In genomic region chr2:61254536-61254935, GRCh38 we compare ENCODE assay signal across 26 cellular contexts.
"Had no signal": no experiment of that assay in that cellular context is flagged by ENCODE, and none has a peak within 500 bp of the region (broad histone marks: within the 10 kb centered on the region; RNA-seq: fewer than 3 reads in every experiment).

No MANE protein-coding gene starts in this region.

- H3K27me3 ChIP-seq: adrenal gland, ascending aorta, brain microvascular endothelial cell, dorsolateral prefrontal cortex, esophagus muscularis mucosa, gastrocnemius medialis, neural progenitor cell, upper lobe of left lung had no signal

- H3K4me2 ChIP-seq: neural progenitor cell had no signal

- H3K27ac Mint-ChIP-seq: activated CD4-positive, alpha-beta memory T cell treated with anti-CD3 and anti-CD28 coated beads, Interleukin-2, amount 10 ng/mL, durations not matched to agents 7 days and 5 days; activated CD4-positive, alpha-beta T cell treated with anti-CD3 and anti-CD28 coated beads, Interleukin-2, amount 10 ng/mL, durations not matched to agents 24 days and 14 days; activated naive CD4-positive, alpha-beta T cell treated with anti-CD3 and anti-CD28 coated beads, Interleukin-2, amount 10 ng/mL, durations not matched to agents 7 days and 5 days; activated T-helper 2 cell treated with anti-CD3 and anti-CD28 coated beads, Interferon-gamma antibody, Interleukin-2, Interleukin-4, amounts not matched to agents 10 μg/mL and 5 μg/mL and 100 μg/mL, durations not matched to agents 14 hours and 24 hours and 36 hours; neural progenitor cell; stimulated activated naive B cell treated with anti-CD40 and anti-IgM and Interleukin-4, amounts not matched to agents 10 μg/mL and 1 μg/mL and 100 μg/mL, for 72 hours had no signal

- ATAC-seq: activated CD4-positive, CD25-positive, alpha-beta regulatory T cell treated with anti-CD3 and anti-CD28 coated beads, Interleukin-2, amount 50 U/mL, for 24 hours; effector memory CD8-positive, alpha-beta T cell; gastrocnemius medialis; sciatic nerve; stimulated activated naive B cell treated with anti-CD40 and anti-IgM and Interleukin-4, amounts not matched to agents 10 μg/mL and 1 μg/mL and 100 μg/mL, for 72 hours had no signal

- H3K9me3 Mint-ChIP-seq: activated CD4-positive, alpha-beta memory T cell treated with anti-CD3 and anti-CD28 coated beads, Interleukin-2, amount 10 ng/mL, durations not matched to agents 7 days and 5 days; activated CD4-positive, alpha-beta T cell treated with anti-CD3 and anti-CD28 coated beads, Interleukin-2, amount 10 ng/mL, durations not matched to agents 24 days and 14 days; activated naive CD4-positive, alpha-beta T cell treated with anti-CD3 and anti-CD28 coated beads, Interleukin-2, amount 10 ng/mL, durations not matched to agents 7 days and 5 days; activated T-helper 2 cell treated with anti-CD3 and anti-CD28 coated beads, Interferon-gamma antibody, Interleukin-2, Interleukin-4, amounts not matched to agents 10 μg/mL and 5 μg/mL and 100 μg/mL, durations not matched to agents 14 hours and 24 hours and 36 hours; effector memory CD8-positive, alpha-beta T cell; neural progenitor cell; stimulated activated naive B cell treated with anti-CD40 and anti-IgM and Interleukin-4, amounts not matched to agents 10 μg/mL and 1 μg/mL and 100 μg/mL, for 72 hours had no signal

- H3K27me3 Mint-ChIP-seq: activated CD4-positive, alpha-beta memory T cell treated with anti-CD3 and anti-CD28 coated beads, Interleukin-2, amount 10 ng/mL, durations not matched to agents 7 days and 5 days; activated CD4-positive, alpha-beta T cell treated with anti-CD3 and anti-CD28 coated beads, Interleukin-2, amount 10 ng/mL, durations not matched to agents 24 days and 14 days; activated naive CD4-positive, alpha-beta T cell treated with anti-CD3 and anti-CD28 coated beads, Interleukin-2, amount 10 ng/mL, durations not matched to agents 7 days and 5 days; effector memory CD8-positive, alpha-beta T cell; stimulated activated naive B cell treated with anti-CD40 and anti-IgM and Interleukin-4, amounts not matched to agents 10 μg/mL and 1 μg/mL and 100 μg/mL, for 72 hours had no signal

- H3K4me3 Mint-ChIP-seq: activated CD4-positive, alpha-beta memory T cell treated with anti-CD3 and anti-CD28 coated beads, Interleukin-2, amount 10 ng/mL, durations not matched to agents 7 days and 5 days; activated CD4-positive, alpha-beta T cell treated with anti-CD3 and anti-CD28 coated beads, Interleukin-2, amount 10 ng/mL, durations not matched to agents 24 days and 14 days; activated naive CD4-positive, alpha-beta T cell treated with anti-CD3 and anti-CD28 coated beads, Interleukin-2, amount 10 ng/mL, durations not matched to agents 7 days and 5 days; effector memory CD8-positive, alpha-beta T cell; neural progenitor cell; stimulated activated naive B cell treated with anti-CD40 and anti-IgM and Interleukin-4, amounts not matched to agents 10 μg/mL and 1 μg/mL and 100 μg/mL, for 72 hours had no signal

- H3K4me1 ChIP-seq: adrenal gland, ascending aorta, esophagus muscularis mucosa, gastrocnemius medialis, neural progenitor cell had no signal

- H3K4me1 Mint-ChIP-seq: activated naive CD4-positive, alpha-beta T cell treated with anti-CD3 and anti-CD28 coated beads, Interleukin-2, amount 10 ng/mL, durations not matched to agents 7 days and 5 days; neural progenitor cell; stimulated activated naive B cell treated with anti-CD40 and anti-IgM and Interleukin-4, amounts not matched to agents 10 μg/mL and 1 μg/mL and 100 μg/mL, for 72 hours had no signal

- H3K9ac ChIP-seq: neural progenitor cell had no signal

- H3K9me3 ChIP-seq: adrenal gland, ascending aorta, esophagus muscularis mucosa, gastrocnemius medialis, SK-N-SH, thoracic aorta, upper lobe of left lung had no signal

- H3K27ac ChIP-seq: ascending aorta, esophagus muscularis mucosa, neural progenitor cell, thoracic aorta, VCaP had no signal

- FAIRE-seq: islet of Langerhans had no signal

- DNase-seq: activated CD4-positive, alpha-beta memory T cell treated with anti-CD3 and anti-CD28 coated beads, Interleukin-2, amount 10 ng/mL, durations not matched to agents 7 days and 5 days; activated CD4-positive, alpha-beta T cell treated with anti-CD3 and anti-CD28 coated beads, Interleukin-2, amount 10 ng/mL, durations not matched to agents 24 days and 14 days; activated naive CD4-positive, alpha-beta T cell treated with anti-CD3 and anti-CD28 coated beads, Interleukin-2, amount 10 ng/mL, durations not matched to agents 7 days and 5 days; adrenal gland; brain microvascular endothelial cell; central memory CD4-positive, alpha-beta T cell; dorsolateral prefrontal cortex; effector memory CD8-positive, alpha-beta T cell; gastrocnemius medialis; hypothalamus; left cardiac atrium; mesenchymal stem cell; SK-N-SH; stimulated activated CD4-positive, alpha-beta T cell treated with anti-CD3 and anti-CD28 coated beads, Interleukin-2, amount 100 ng/mL, for 48 hours; stimulated activated CD8-positive, alpha-beta memory T cell treated with anti-CD3 and anti-CD28 coated beads, Interleukin-4, amount 100 ng/mL, for 48 hours; stimulated activated naive B cell treated with anti-CD40 and anti-IgM and Interleukin-4, amounts not matched to agents 10 μg/mL and 1 μg/mL and 100 μg/mL, for 72 hours; upper lobe of left lung had no signal

- H2AFZ ChIP-seq: neural progenitor cell had no signal

- H3K4me3 ChIP-seq: adrenal gland, ascending aorta, dorsolateral prefrontal cortex, esophagus muscularis mucosa, gastrocnemius medialis, neural progenitor cell, thoracic aorta, upper lobe of left lung had no signal
